8 cellular contexts compared by ENCODE assay signal in the genomic region with DNA sequence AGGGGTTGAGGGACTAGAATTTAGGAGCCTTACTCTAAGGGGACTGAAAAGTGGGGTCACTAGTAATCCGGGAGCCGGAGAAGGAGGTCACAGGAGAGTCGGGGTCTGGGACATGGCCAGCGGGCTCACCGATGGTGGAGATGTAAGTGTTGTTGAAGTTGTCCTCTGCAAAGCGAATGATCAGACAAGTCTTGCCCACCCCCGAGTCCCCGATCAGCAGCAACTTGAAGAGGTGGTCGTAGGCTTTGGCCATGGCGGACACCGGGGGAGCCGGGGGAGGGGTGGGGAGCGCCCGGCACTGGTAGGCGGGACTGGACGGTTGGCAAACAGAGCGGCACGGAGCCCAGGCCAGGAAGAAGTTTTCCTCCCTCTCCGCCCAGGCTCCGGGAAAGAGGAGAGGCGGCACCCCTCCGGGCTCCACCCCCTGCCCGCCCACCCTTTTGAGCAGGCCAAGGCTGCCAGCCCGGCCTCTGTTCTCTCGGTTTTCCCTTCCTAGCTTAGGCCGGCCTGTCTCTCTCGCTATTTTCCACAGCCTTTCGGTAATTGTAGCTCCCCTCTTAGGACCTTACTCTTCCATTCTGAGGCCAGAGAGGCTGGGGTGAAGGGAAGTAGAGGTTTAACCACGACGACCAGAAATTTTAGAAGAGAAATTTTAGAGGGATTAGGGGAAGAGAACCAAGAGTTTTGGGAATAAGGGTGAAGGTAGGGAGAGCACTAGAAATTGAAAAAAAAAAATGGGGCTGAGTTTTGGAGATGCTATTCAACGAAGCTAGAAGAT. TPM values are rescaled to one million over a fixed set of nuclear protein-coding genes. Genes with fewer than 3 reads are reported as not detected.
DNase-seq lines count a peak whose midpoint lies in the region; ATAC-seq, FAIRE-seq and TF ChIP-seq lines count a peak whose summit lies in the region.

A gene (minus strand): TSS at position 356 of the 778 bp plus-strand sequence. CDS start 103 bp downstream, at position 253.

- H3K9me3 ChIP-seq in H9 (ENCODE audit: control insufficient read depth, low read depth, low read length), result no peaks in the 10 kb centered on the region
- no peaks in the 10 kb centered on the region for H3K9me3 ChIP-seq in GM12878 (replicated peaks; ENCODE audit: control insufficient read depth, insufficient read depth, low read length)
- no peaks in the 10 kb centered on the region for H3K9me3 ChIP-seq in right cardiac atrium (ENCODE audit: control insufficient read depth, low read length)

- no peak within 1 kb of the TSS for H3K56ac ChIP-seq in H9 (ENCODE audit: insufficient read length, low read depth, low read length)

- POLR2A ChIA-PET in BJ (lab: Charles Lee), result interaction anchor here (0.6 to 1.0 kb wide), 4 partner anchors 9 to 1149 kb away, joined by 3 to 9 read pairs (median 4); no protein-coding TSS in a partner anchor
- POLR2A ChIA-PET in GM12878 (lab: Charles Lee), result interaction anchor here (0.7 to 2.7 kb wide), 12 partner anchors 9 to 409 kb away, joined by 3 to 21 read pairs (median 4); a partner anchor contains a TSS

- TF ChIP-seq CTCF in BJ (IDR thresholded peaks at IDR 0.05; ENCODE audit: insufficient read depth, low read depth, low read length), result no peak
- TF ChIP-seq CTCF in H9 (conservative IDR thresholded peaks at IDR 0.05), result no peak
- no peak for TF ChIP-seq CTCF in GM12878 (IDR thresholded peaks at IDR 0.05 in 2 of 3, conservative IDR thresholded peaks at IDR 0.05 in 1 of 3; ENCODE audit: control insufficient read depth in 2 of 3, extremely low read depth in 1 of 3, insufficient read depth in 1 of 3, low read depth in 3 of 3, low read length in 3 of 3)

- no peaks in the 10 kb centered on the region for H3K79me1 ChIP-seq in H9 (ENCODE audit: insufficient read depth, low read depth, low read length, poor library complexity, severe bottlenecking)

- H3K27ac ChIP-seq in H9 (ENCODE audit: insufficient read length, low read depth, low read length) (no peak within 1 kb of the TSS), GM12878 (ENCODE audit: control insufficient read depth, insufficient read depth) (no peak within 1 kb of the TSS; the same call in 1 of the 2 replicates), right cardiac atrium (ENCODE audit: low read length) (peak within 1 kb of the TSS; percentile 98)

- FAIRE-seq in GM12878 (lab: Jason Lieb, UNC), result no peak

- no peak within 1 kb of the TSS for H4K91ac ChIP-seq in H9 (ENCODE audit: insufficient read length, low read depth, low read length)

- H3K4ac ChIP-seq in H9 (ENCODE audit: low read depth, low read length), result no peak within 1 kb of the TSS

- H3K27me3 Mint-ChIP-seq in H9 (ENCODE audit: low read depth), result no peaks in the 10 kb centered on the region

- BruUV-seq in GM12878 (replicated peaks; lab: Mats Ljungman, UMichigan), result no TSS peak

- no peak for TF ChIP-seq EP300 in GM12878 (IDR thresholded peaks at IDR 0.05; ENCODE audit: borderline replicate concordance in 1 of 2, control insufficient read depth in 1 of 2, low read depth in 2 of 2, low read length in 2 of 2)

- no peak for TF ChIP-seq POLR2A in GM12878 (IDR thresholded peaks at IDR 0.05; ENCODE audit: low read depth, low read length)

- peak within 1 kb of the TSS; percentile 97 for H3K27ac Mint-ChIP-seq in H9

- H3K4me3 ChIP-seq in BJ (ENCODE audit: low read depth, low read length) (peak within 1 kb of the TSS; percentile 93), GM12878 (peak within 1 kb of the TSS; percentile 80), right cardiac atrium (ENCODE audit: low read length) (peak within 1 kb of the TSS; percentile 60)

- H2AK5ac ChIP-seq in H9 (ENCODE audit: insufficient read length, low read length), result no peak within 1 kb of the TSS

- H4K8ac ChIP-seq in H9 (replicated peaks; ENCODE audit: insufficient read length, low read depth, low read length), result no peak within 1 kb of the TSS

- H3K36me3 Mint-ChIP-seq in H9 (ENCODE audit: insufficient read depth in 1 of 3, low read depth in 3 of 3), result peaks cover 18 to 36% (median 34%) of the 10 kb centered on the region in 3 experiments

- SMC1A ChIA-PET in GM12878 (lab: Charles Lee; ENCODE audit: uncharacterized antibody, unreplicated experiment), result interaction anchor here (0.5 to 5.2 kb wide), 41 partner anchors 8 to 475 kb away, joined by 3 to 46 read pairs (median 4); a partner anchor contains a TSS

- no peaks in the 10 kb centered on the region for H3K4me1 ChIP-seq in H9 (ENCODE audit: insufficient read depth, low read length)
- H3K4me1 ChIP-seq in GM12878 (ENCODE audit: control insufficient read depth, insufficient read depth, low read length), result peaks cover 5% of the 10 kb centered on the region
- H3K4me1 ChIP-seq in right cardiac atrium (ENCODE audit: control insufficient read depth, insufficient read depth, low read length), result peaks cover 3% of the 10 kb centered on the region

- in situ Hi-C loops in GM12878 (cut with MboI), result loop anchor here (5.0 to 10.0 kb wide), 2 partner anchors 191 to 309 kb away; a partner anchor contains a TSS

- H2AFZ ChIP-seq in H9 (ENCODE audit: low read length) (peak within 1 kb of the TSS; percentile 100), GM12878 (ENCODE audit: control insufficient read depth, low read depth, low read length) (peak within 1 kb of the TSS; percentile 89)

- H4K20me1 ChIP-seq in H9 (ENCODE audit: control insufficient read depth, insufficient read depth, insufficient read length), result no peaks in the 10 kb centered on the region
- no peaks in the 10 kb centered on the region for H4K20me1 ChIP-seq in GM12878 (ENCODE audit: control insufficient read depth, insufficient read depth)

- RAD21 ChIA-PET in GM12878 (lab: Charles Lee; ENCODE audit: unreplicated experiment), result interaction anchor here (0.7 to 5.7 kb wide), 37 partner anchors 9 to 414 kb away, joined by 3 to 42 read pairs (median 4); a partner anchor contains a TSS

- H3K36me3 ChIP-seq in BJ (ENCODE audit: control insufficient read depth, insufficient read depth, low read length) (peaks cover 4% of the 10 kb centered on the region), GM12878 (ENCODE audit: control insufficient read depth in 2 of 2, insufficient read depth in 2 of 2, low read length in 1 of 2) (no peaks in the 10 kb centered on the region)

- H3K27me3 ChIP-seq in BJ (ENCODE audit: control insufficient read depth, insufficient read depth, low read length) (no peaks in the 10 kb centered on the region), H9 (ENCODE audit: insufficient read depth, low read length) (no peaks in the 10 kb centered on the region), GM12878 (replicated peaks in 1 of 2; ENCODE audit: control insufficient read depth in 2 of 2, insufficient read depth in 2 of 2, low read length in 1 of 2) (no peaks in the 10 kb centered on the region), right cardiac atrium (ENCODE audit: control insufficient read depth, insufficient read depth) (no peaks in the 10 kb centered on the region)

- H3K9me3 Mint-ChIP-seq in H9, result no peaks in the 10 kb centered on the region; a peak in 1 of 5 replicates

- H3T11ph ChIP-seq in H9 (ENCODE audit: low read length), result no peak within 1 kb of the TSS

- H4K5ac ChIP-seq in H9 (ENCODE audit: insufficient read length, low read depth, low read length), result no peak within 1 kb of the TSS

- WGBS in H9 (ENCODE audit: extremely low coverage, insufficient read length, low lambda C conversion rate), result no CpG with 5 or more reads among the region's 31 CpGs
- WGBS in GM12878 (ENCODE audit: insufficient coverage, insufficient replicate concordance, low lambda C conversion rate, missing lambda C conversion rate), result 14% methylated on average over 13 of the region's 31 CpGs
- 2% methylated on average over 31 of the region's 31 CpGs for WGBS in right cardiac atrium

- intact Hi-C loops in GM12878 (cut with micrococcal nuclease; ENCODE audit: unreplicated experiment), result loop anchor here (1.0 to 2.0 kb wide), 5 partner anchors 63 to 315 kb away; a partner anchor contains a TSS
- intact Hi-C loops in right cardiac atrium (cut with DNase I), result loop anchor here (2.0 to 10.0 kb wide), 5 partner anchors 189 to 311 kb away; a partner anchor contains a TSS
- intact Hi-C loops in posterior vena cava (cut with DNase I), result loop anchor here (5.0 to 10.0 kb wide), 3 partner anchors 189 to 301 kb away; no protein-coding TSS in a partner anchor

- no peak within 1 kb of the TSS for H2BK15ac ChIP-seq in H9 (ENCODE audit: low read depth, low read length)

- H3K23me2 ChIP-seq in H9 (ENCODE audit: insufficient read length, low read depth, low read length, poor library complexity, severe bottlenecking), result peaks cover 18% of the 10 kb centered on the region

- H3K9ac ChIP-seq in H9 (ENCODE audit: extremely low read depth, insufficient read length, low read length) (peak within 1 kb of the TSS; percentile 80), GM12878 (ENCODE audit: control insufficient read depth, insufficient read depth, low read length) (peak within 1 kb of the TSS; percentile 60)

- H3K4me3 Mint-ChIP-seq in H9, result peak within 1 kb of the TSS; percentile 88 to 97

- ATAC-seq in GM12878 (peak; percentile 30), right cardiac atrium (peak; percentile 90 to 92), GM19467 (IDR thresholded peaks at IDR 0.05; ENCODE audit: unreplicated experiment) (no peak), GM19397 (IDR thresholded peaks at IDR 0.05; ENCODE audit: unreplicated experiment) (no peak)

- DNase-seq in BJ (ENCODE audit: low read depth) (peak; percentile 28), H9 (peak; percentile 93), NCI-H774 (lab: John Stamatoyannopoulos, UW) (peak; percentile 80), GM12878 (ENCODE audit: low read depth, low spot score) (no peak), right cardiac atrium (peak; percentile 92 to 96 (median 94)), posterior vena cava (ENCODE audit: low spot score) (peak; percentile 96)

- no peak within 1 kb of the TSS for H3K23ac ChIP-seq in H9 (ENCODE audit: insufficient read length, low read depth, low read length)

- H3K4me1 Mint-ChIP-seq in H9, result peaks cover 17 to 18% of the 10 kb centered on the region in 2 experiments

- no peak within 1 kb of the TSS for H2BK120ac ChIP-seq in H9 (ENCODE audit: low read depth, low read length, poor library complexity, severe bottlenecking)

- no peak within 1 kb of the TSS for H2BK20ac ChIP-seq in H9 (ENCODE audit: low read depth, low read length, poor library complexity, severe bottlenecking)

- H3K4me2 ChIP-seq in H9 (ENCODE audit: insufficient read depth, insufficient read length, low read length), result peak within 1 kb of the TSS; percentile 84
- H3K4me2 ChIP-seq in GM12878 (ENCODE audit: control insufficient read depth, insufficient read depth), result peak within 1 kb of the TSS; percentile 51

- H3K79me2 ChIP-seq in H9 (ENCODE audit: insufficient read depth, low read length) (peaks cover 4% of the 10 kb centered on the region; the same call in 1 of the 2 replicates), GM12878 (ENCODE audit: control insufficient read depth, insufficient read depth, low read length) (peaks cover 7% of the 10 kb centered on the region)

- H2BK12ac ChIP-seq in H9 (ENCODE audit: insufficient read length, low read depth, low read length), result no peak within 1 kb of the TSS

- no peak for TF ChIP-seq RAD21 in GM12878 (IDR thresholded peaks at IDR 0.05; ENCODE audit: insufficient read depth, low read depth, low read length)

- peak within 1 kb of the TSS; percentile 34 for H3K14ac ChIP-seq in H9 (ENCODE audit: insufficient read depth, low read length)

- peak within 1 kb of the TSS; percentile 22 for H3K18ac ChIP-seq in H9 (ENCODE audit: insufficient read length, low read depth, low read length)

- H2BK5ac ChIP-seq in H9 (ENCODE audit: insufficient read length, low read length), result no peak within 1 kb of the TSS

- CTCF ChIA-PET in BJ (lab: Yijun Ruan, JAX), result interaction anchor here (0.6 to 3.6 kb wide), 36 partner anchors 8 to 418 kb away, joined by 3 to 26 read pairs (median 4); a partner anchor contains a TSS
- CTCF ChIA-PET in GM12878 (lab: Yijun Ruan, JAX), result interaction anchor here (0.6 to 6.6 kb wide), 47 partner anchors 8 to 643 kb away, joined by 3 to 85 read pairs (median 7); a partner anchor contains a TSS

RNA-seq across cellular contexts. Expression of the gene that starts here (rescaled TPM):
- polyA plus RNA-seq in BJ (2011; rRNA removed) (69.5 and 92.8 TPM in 2 replicates), GM12878 (2011; rRNA removed) (0.75 and 0.86 TPM in 2 replicates), GM12878 (2014; fragmentation: Illumina TruSeq; extraction: Trizol) (30.7 and 34.1 TPM in 2 replicates), GM12878 (2014; fragmentation: Nextera tagmentation; extraction: Ambion mirVana) (10 to 100 TPM in 1 of 2 experiments, 1 to 10 TPM in 1; 7.9 to 17.2 TPM), GM12878 (2014; rRNA removed) (12.7 and 15.5 TPM in 2 replicates), GM12878 (2016; fragmentation: Nextera tagmentation; extraction: Ambion mirVana) (10 to 100 TPM; 16.3 to 19.2 TPM), right cardiac atrium (103 TPM)
- polyA minus RNA-seq in BJ (2011; rRNA and poly(A)+ RNA removed), result 15.7 and 18.4 TPM in 2 replicates
- total RNA-seq in H9 (2021) (122 and 130 TPM in 2 replicates), GM12878 (2014; rRNA removed) (4.6 and 5.9 TPM in 2 replicates), GM12878 (2014; rRNA removed; fragmentation: Illumina TruSeq; extraction: Trizol) (11.0 and 12.4 TPM in 2 replicates), GM12878 (2021) (20.4 and 22.2 TPM in 2 replicates), right cardiac atrium (10 to 100 TPM; 62.2 to 78.2 (median 69.5) TPM), posterior vena cava (100 to 1,000 TPM; 144 to 149 TPM)
- total RNA-seq in GM12878 (2013; cell fraction: nucleolus; rRNA removed), result 3.7 and 3.8 TPM in 2 replicates
- polyA plus RNA-seq in GM12878 (2011; ENCODE audit: low read depth), result 21.7 TPM
- 0.32 and 0.57 TPM in 2 replicates for polyA plus RNA-seq in GM12878 (2011; cell fraction: cytosol; rRNA removed)
- polyA plus RNA-seq in GM12878 (2011; cell fraction: nucleus; rRNA removed), result 0.18 and 0.24 TPM in 2 replicates
- polyA plus RNA-seq in GM12878 (2012), result 39.2 and 41.9 TPM in 2 replicates
- 0.29 TPM in 1 of 2 replicates, not detected in the other for polyA minus RNA-seq in GM12878 (2011; rRNA and poly(A)+ RNA removed)
- 1.1 TPM in 1 of 2 replicates, not detected in the other for polyA minus RNA-seq in GM12878 (2011; cell fraction: cytosol; rRNA and poly(A)+ RNA removed)
- 0.48 TPM in 1 of 2 replicates, not detected in the other for polyA minus RNA-seq in GM12878 (2011; cell fraction: nucleus; rRNA and poly(A)+ RNA removed)

Comparison
In these comparisons a context has a peak if more than half of its experiments do, and no peak if none do; other contexts are left out.
1. ATAC-seq: peak in GM12878 (single experiment) and right cardiac atrium (2 of 2); none in GM19467 (single experiment) and GM19397 (single experiment).
2. Peak in every context shown above with its lines, with median percentiles within 50 percentile points of each other: H3K4me3 ChIP-seq.